In genomic region chr10:60254776-60255175, GRCh38 we compare ENCODE assay signal across 35 cellular contexts.
"Had no signal": no experiment of that assay in that cellular context is flagged by ENCODE, and none has a peak within 500 bp of the region (broad histone marks: within the 10 kb centered on the region; RNA-seq: fewer than 3 reads in every experiment).

No MANE protein-coding gene starts in this region.

- H3K4me3 ChIP-seq: MG63 had no signal

- H3K27ac ChIP-seq: KMS-11 had no signal

- DNase-seq: Karpas-422, Kasumi-1, KG1, MG63, MM.1S, MV-4-11, NCI-H1048, NCI-H1092, NCI-H1092 treated with DMSO at 0.1 percent for 48 hours, NCI-H1105, NCI-H1105 treated with DMSO at 0.1 percent for 48 hours, NCI-H1417, NCI-H1417 treated with DMSO at 0.1 percent for 48 hours, NCI-H1436, NCI-H1436 treated with DMSO at 0.1 percent for 48 hours, NCI-H146, NCI-H1694, NCI-H1694 treated with DMSO at 0.1 percent for 48 hours, NCI-H187, NCI-H187 treated with DMSO at 0.1 percent for 48 hours, NCI-H1930, NCI-H2029, NCI-H2029 treated with DMSO at 0.1 percent for 48 hours, NCI-H2081, NCI-H2081 treated with DMSO at 0.1 percent for 48 hours, NCI-H2107, NCI-H2171, NCI-H2171 treated with DMSO at 0.1 percent for 48 hours, NCI-H2227 treated with DMSO at 0.1 percent for 48 hours, NCI-H226, NCI-H345, NCI-H446, NCI-H446 treated with DMSO at 0.1 percent for 48 hours, NCI-H510A had no signal

- H3K4me2 ChIP-seq: KMS-11 had no signal

- H3K36me3 ChIP-seq: MG63 had no signal

- H3K27me3 ChIP-seq: MG63 had no signal

- H3K9me3 ChIP-seq: MG63 had no signal
